Comparison of ENCODE assay signal across 16 cellular contexts in genomic region chr17:31843382-31843780, GRCh38. TPM values are rescaled to one million over a fixed set of nuclear protein-coding genes. Genes with fewer than 3 reads are reported as not detected.
DNase-seq lines count a peak whose midpoint lies in the region; ATAC-seq and TF ChIP-seq lines count a peak whose summit lies in the region.
"Had no signal": no experiment of that assay in that cellular context is flagged by ENCODE, and none has a peak within 500 bp of the region (broad histone marks: within the 10 kb centered on the region; RNA-seq: fewer than 3 reads in every experiment).

No MANE protein-coding gene starts in this region.

- DNase-seq in AG20443 (ENCODE audit: low spot score): peak; percentile 20
- peak; percentile 33 for DNase-seq in astrocyte of the spinal cord (ENCODE audit: low read depth, low spot score)
- DNase-seq in inferior parietal cortex (ENCODE audit: extremely low spot score): peak; percentile 25
- no peak for DNase-seq in gastrocnemius medialis
- no peak for DNase-seq in NCI-H2171 (lab: John Stamatoyannopoulos, UW)
- DNase-seq in T1000 (lab: John Stamatoyannopoulos, UW): no peak
- no peak for DNase-seq in neural progenitor cell (ENCODE audit: low spot score)
- DNase-seq in activated T-cell treated with anti-CD3 and anti-CD28 coated beads, Interleukin-2, amount 50 U/mL, for 4 hours: no peak
- DNase-seq: activated CD4-positive, alpha-beta T cell treated with anti-CD3 and anti-CD28 coated beads for 48 hours; activated T-cell treated with anti-CD3 and anti-CD28 coated beads, Interleukin-2, amount 50 U/mL, for 48 hours; effector CD4-positive, alpha-beta T cell; glutamatergic neuron; NCI-H1436 treated with DMSO at 0.1 percent for 48 hours; NCI-H526; nephron progenitor cell had no signal

- H3K4me1 ChIP-seq in gastrocnemius medialis (peaks cover 12 to 13% of the 10 kb centered on the region in 2 donors), neural progenitor cell (no peaks in the 10 kb centered on the region)

- H3K27ac Mint-ChIP-seq in neural progenitor cell: no peak overlapping the region
- H3K27ac Mint-ChIP-seq: B cell, nephron progenitor cell had no signal

- H3K4me3 ChIP-seq in astrocyte of the spinal cord (ENCODE audit: low read depth, low read length): no peak overlapping the region
- H3K4me3 ChIP-seq in gastrocnemius medialis: no peak overlapping the region
- no peak overlapping the region for H3K4me3 ChIP-seq in neural progenitor cell

- TF ChIP-seq CTCF in astrocyte of the spinal cord (IDR thresholded peaks at IDR 0.05; ENCODE audit: low read depth, low read length) (no peak), gastrocnemius medialis (IDR thresholded peaks at IDR 0.05 in 4 of 5, conservative IDR thresholded peaks at IDR 0.05 in 1 of 5) (no peak), neural progenitor cell (IDR thresholded peaks at IDR 0.05) (no peak)

- TF ChIP-seq POLR2A in gastrocnemius medialis (IDR thresholded peaks at IDR 0.05): no peak

- no peaks in the 10 kb centered on the region for H3K9me3 Mint-ChIP-seq in neural progenitor cell
- no peaks in the 10 kb centered on the region for H3K9me3 Mint-ChIP-seq in activated T-cell treated with anti-CD3 and anti-CD28 coated beads, Interleukin-2, amount 50 U/mL, for 4 hours
- H3K9me3 Mint-ChIP-seq: nephron progenitor cell had no signal

- intact Hi-C loops in gastrocnemius medialis (cut with DNase I; ENCODE audit: low total_unique reads): loop anchor here (5.0 kb wide), 1 partner anchor 406 kb away; no protein-coding TSS in a partner anchor

- no peak overlapping the region for H3K4me3 Mint-ChIP-seq in neural progenitor cell
- no peak overlapping the region for H3K4me3 Mint-ChIP-seq in activated T-cell treated with anti-CD3 and anti-CD28 coated beads, Interleukin-2, amount 50 U/mL, for 4 hours
- H3K4me3 Mint-ChIP-seq: B cell, nephron progenitor cell had no signal

- no peaks in the 10 kb centered on the region for H4K20me1 ChIP-seq in neural progenitor cell (ENCODE audit: low read depth)

- H3K36me3 ChIP-seq in gastrocnemius medialis (no peaks in the 10 kb centered on the region), neural progenitor cell (no peaks in the 10 kb centered on the region)

- H3K27ac ChIP-seq in gastrocnemius medialis (peak overlapping the region in 3 of 4 donors; percentile 0 to 14 (median 8)), neural progenitor cell (no peak overlapping the region)

- H3K79me2 ChIP-seq in neural progenitor cell (ENCODE audit: low read depth): no peaks in the 10 kb centered on the region

- H3K9me3 ChIP-seq in gastrocnemius medialis (no peaks in the 10 kb centered on the region), neural progenitor cell (ENCODE audit: low read depth) (no peaks in the 10 kb centered on the region)

- no peaks in the 10 kb centered on the region for H3K4me1 Mint-ChIP-seq in neural progenitor cell
- no peaks in the 10 kb centered on the region for H3K4me1 Mint-ChIP-seq in activated T-cell treated with anti-CD3 and anti-CD28 coated beads, Interleukin-2, amount 50 U/mL, for 4 hours (ENCODE audit: low read depth)
- H3K4me1 Mint-ChIP-seq: B cell, nephron progenitor cell had no signal

- no peaks in the 10 kb centered on the region for H3F3A ChIP-seq in neural progenitor cell (ENCODE audit: low read depth)

- in situ Hi-C loops in astrocyte of the spinal cord (cut with HindIII; ENCODE audit: low sequenced_read_pairs) (no loop called here), gastrocnemius medialis (cut with MboI; ENCODE audit: low sequenced_read_pairs in 4 of 4) (loop anchor here in 3 of 4 donors (5.0 to 25.0 kb wide), 3 partner anchors 286 to 406 kb away; no protein-coding TSS in a partner anchor)

- no peak overlapping the region for H2AFZ ChIP-seq in neural progenitor cell (replicated peaks)

- ATAC-seq in gastrocnemius medialis: no peak
- ATAC-seq in activated T-cell treated with anti-CD3 and anti-CD28 coated beads, Interleukin-2, amount 50 U/mL, for 4 hours: no peak

- H3K9ac ChIP-seq in neural progenitor cell: no peak overlapping the region

- H3K27me3 ChIP-seq in gastrocnemius medialis (no peaks in the 10 kb centered on the region), neural progenitor cell (peaks cover 25% of the 10 kb centered on the region)

- peaks cover 4% of the 10 kb centered on the region for H3K27me3 Mint-ChIP-seq in neural progenitor cell (ENCODE audit: insufficient read depth, low read depth)
- H3K27me3 Mint-ChIP-seq in activated T-cell treated with anti-CD3 and anti-CD28 coated beads, Interleukin-2, amount 50 U/mL, for 4 hours (ENCODE audit: low read depth): peaks cover 7% of the 10 kb centered on the region

- no peak overlapping the region for H3K4me2 ChIP-seq in neural progenitor cell

- H3K36me3 Mint-ChIP-seq in neural progenitor cell: no peaks in the 10 kb centered on the region
- no peaks in the 10 kb centered on the region for H3K36me3 Mint-ChIP-seq in activated T-cell treated with anti-CD3 and anti-CD28 coated beads, Interleukin-2, amount 50 U/mL, for 4 hours (ENCODE audit: insufficient read depth)

RNA-seq across cellular contexts. Expression of gene COPRS, which starts 15.7 kb away (rescaled TPM):
- total RNA-seq in gastrocnemius medialis: 10 to 100 TPM; 43.8 to 73.9 (median 61.6) TPM
- 37.9 and 51.3 TPM in 2 replicates for total RNA-seq in neural progenitor cell (ENCODE audit: low replicate concordance)
- total RNA-seq in activated T-cell treated with anti-CD3 and anti-CD28 coated beads, Interleukin-2, amount 50 U/mL, for 4 hours: 10 to 100 TPM; 46.4 to 67.9 (median 58.9) TPM

RNA-seq across cellular contexts. Expression of gene UTP6, which starts 58.1 kb away (rescaled TPM):
- 10 to 100 TPM; 22.7 to 35.2 (median 27.8) TPM for total RNA-seq in gastrocnemius medialis
- total RNA-seq in neural progenitor cell (ENCODE audit: low replicate concordance): 44.8 and 70.1 TPM in 2 replicates
- total RNA-seq in activated T-cell treated with anti-CD3 and anti-CD28 coated beads, Interleukin-2, amount 50 U/mL, for 4 hours: 100 to 1,000 TPM; 174 to 194 (median 184) TPM

Comparison
In these comparisons a context has a peak if more than half of its experiments do, and no peak if none do; other contexts are left out.
1. DNase-seq: peak in AG20443 (single experiment), astrocyte of the spinal cord (single experiment) and inferior parietal cortex (single experiment); none in gastrocnemius medialis (0 of 2), NCI-H2171 (single experiment), T1000 (single experiment), neural progenitor cell (single experiment) and activated T-cell treated with anti-CD3 and anti-CD28 coated beads, Interleukin-2, amount 50 U/mL, for 4 hours (single experiment).